Comparison of ENCODE assay signal across 37 cellular contexts in genomic region chr2:15722980-15723379, GRCh38.
"Had no signal": no experiment of that assay in that cellular context is flagged by ENCODE, and none has a peak within 500 bp of the region (broad histone marks: within the 10 kb centered on the region; RNA-seq: fewer than 3 reads in every experiment).

No MANE protein-coding gene starts in this region.

- H3K27me3 ChIP-seq: adrenal gland, body of pancreas, brain microvascular endothelial cell had no signal

- H3K4me1 Mint-ChIP-seq: activated B cell treated with CpG ODN at 0.5 μM for 24 hours; activated CD4-positive, alpha-beta T cell treated with anti-CD3 and anti-CD28 coated beads, Interleukin-2, amount 10 ng/mL, durations not matched to agents 24 days and 14 days; activated naive CD8-positive, alpha-beta T cell treated with anti-CD3 and anti-CD28 coated beads for 36 hours; activated T-helper 17 cell treated with anti-CD3 and anti-CD28 coated beads, Interleukin-2, amount 50 U/mL, for 72 hours had no signal

- ATAC-seq: activated CD8-positive, alpha-beta T cell treated with anti-CD3 and anti-CD28 coated beads for 36 hours; activated naive CD4-positive, alpha-beta T cell treated with anti-CD3 and anti-CD28 coated beads, Interleukin-2, amount 50 U/mL, for 72 hours; activated T-cell treated with anti-CD3 and anti-CD28 coated beads, Interleukin-2, amount 50 U/mL, for 4 hours; activated T-cell treated with anti-CD3 and anti-CD28 coated beads, Interleukin-2, amount 50 U/mL, for 72 hours; activated T-helper 17 cell treated with anti-CD3 and anti-CD28 coated beads, Interleukin-2, amount 50 U/mL, for 72 hours; body of pancreas had no signal

- H3K27ac Mint-ChIP-seq: activated B cell treated with CpG ODN at 0.5 μM for 24 hours; activated CD4-positive, alpha-beta memory T cell treated with anti-CD3 and anti-CD28 coated beads for 36 hours; activated CD4-positive, alpha-beta T cell treated with anti-CD3 and anti-CD28 coated beads, Interleukin-2, amount 10 ng/mL, durations not matched to agents 24 days and 14 days; activated CD8-positive, alpha-beta T cell treated with anti-CD3 and anti-CD28 coated beads for 36 hours; activated naive CD4-positive, alpha-beta T cell treated with anti-CD3 and anti-CD28 coated beads for 36 hours; activated naive CD4-positive, alpha-beta T cell treated with anti-CD3 and anti-CD28 coated beads, Interleukin-2, amount 50 U/mL, for 72 hours; activated naive CD8-positive, alpha-beta T cell treated with anti-CD3 and anti-CD28 coated beads for 36 hours; activated T-cell treated with anti-CD3 and anti-CD28 coated beads, Interleukin-2, amount 50 U/mL, for 72 hours; activated T-helper 1 cell treated with anti-CD3 and anti-CD28 coated beads, Interleukin-12 subunit alpha, Interleukin-12 subunit beta, Interleukin-2, Interleukin-4 antibody, amounts not matched to agents 30 ng/mL and 10 ng/mL and 1 ng/mL, durations not matched to agents 14 hours and 24 hours and 36 hours; activated T-helper 17 cell treated with anti-CD3 and anti-CD28 coated beads, Interleukin-2, amount 50 U/mL, for 72 hours; T-helper 1 cell treated with Interleukin-12 subunit alpha and Interleukin-12 subunit beta and Interleukin-4 antibody, amounts not matched to agents 30 μg/mL and 1 μg/mL, for 36 hours; T-helper 2 cell treated with Interferon-gamma antibody and Interleukin-4, amounts not matched to agents 5 μg/mL and 100 μg/mL, for 36 hours had no signal

- H3K9me3 ChIP-seq: adrenal gland, body of pancreas, breast epithelium had no signal

- H3K4me3 Mint-ChIP-seq: activated B cell treated with CpG ODN at 0.5 μM for 24 hours; activated CD4-positive, alpha-beta memory T cell treated with anti-CD3 and anti-CD28 coated beads for 36 hours; activated CD4-positive, alpha-beta T cell treated with anti-CD3 and anti-CD28 coated beads, Interleukin-2, amount 10 ng/mL, durations not matched to agents 24 days and 14 days; activated CD8-positive, alpha-beta T cell treated with anti-CD3 and anti-CD28 coated beads for 36 hours; activated naive CD4-positive, alpha-beta T cell treated with anti-CD3 and anti-CD28 coated beads for 36 hours; activated naive CD8-positive, alpha-beta T cell treated with anti-CD3 and anti-CD28 coated beads for 36 hours; activated T-cell treated with anti-CD3 and anti-CD28 coated beads, Interleukin-2, amount 50 U/mL, for 4 hours; activated T-cell treated with anti-CD3 and anti-CD28 coated beads, Interleukin-2, amount 50 U/mL, for 72 hours; activated T-helper 1 cell treated with anti-CD3 and anti-CD28 coated beads, Interleukin-12 subunit alpha, Interleukin-12 subunit beta, Interleukin-2, Interleukin-4 antibody, amounts not matched to agents 30 ng/mL and 10 ng/mL and 1 ng/mL, durations not matched to agents 14 hours and 24 hours and 36 hours; activated T-helper 17 cell treated with anti-CD3 and anti-CD28 coated beads, Interleukin-2, amount 50 U/mL, for 72 hours; T-helper 1 cell treated with Interleukin-12 subunit alpha and Interleukin-12 subunit beta and Interleukin-4 antibody, amounts not matched to agents 30 μg/mL and 1 μg/mL, for 36 hours; T-helper 2 cell treated with Interferon-gamma antibody and Interleukin-4, amounts not matched to agents 5 μg/mL and 100 μg/mL, for 36 hours had no signal

- H3K36me3 ChIP-seq: adrenal gland, brain microvascular endothelial cell, breast epithelium had no signal

- H3K9me3 Mint-ChIP-seq: activated B cell treated with CpG ODN at 0.5 μM for 24 hours; activated CD4-positive, alpha-beta memory T cell treated with anti-CD3 and anti-CD28 coated beads for 36 hours; activated CD4-positive, alpha-beta T cell treated with anti-CD3 and anti-CD28 coated beads, Interleukin-2, amount 10 ng/mL, durations not matched to agents 24 days and 14 days; activated CD8-positive, alpha-beta T cell treated with anti-CD3 and anti-CD28 coated beads for 36 hours; activated naive CD4-positive, alpha-beta T cell treated with anti-CD3 and anti-CD28 coated beads for 36 hours; activated naive CD4-positive, alpha-beta T cell treated with anti-CD3 and anti-CD28 coated beads, Interleukin-2, amount 50 U/mL, for 72 hours; activated naive CD8-positive, alpha-beta T cell treated with anti-CD3 and anti-CD28 coated beads for 36 hours; activated T-cell treated with anti-CD3 and anti-CD28 coated beads, Interleukin-2, amount 50 U/mL, for 4 hours; activated T-cell treated with anti-CD3 and anti-CD28 coated beads, Interleukin-2, amount 50 U/mL, for 72 hours; activated T-helper 1 cell treated with anti-CD3 and anti-CD28 coated beads, Interleukin-12 subunit alpha, Interleukin-12 subunit beta, Interleukin-2, Interleukin-4 antibody, amounts not matched to agents 30 ng/mL and 10 ng/mL and 1 ng/mL, durations not matched to agents 14 hours and 24 hours and 36 hours; activated T-helper 17 cell treated with anti-CD3 and anti-CD28 coated beads, Interleukin-2, amount 50 U/mL, for 72 hours; T-helper 1 cell treated with Interleukin-12 subunit alpha and Interleukin-12 subunit beta and Interleukin-4 antibody, amounts not matched to agents 30 μg/mL and 1 μg/mL, for 36 hours; T-helper 2 cell treated with Interferon-gamma antibody and Interleukin-4, amounts not matched to agents 5 μg/mL and 100 μg/mL, for 36 hours had no signal

- FAIRE-seq: astrocyte, TTC549 had no signal

- H3K27me3 Mint-ChIP-seq: activated CD4-positive, alpha-beta T cell treated with anti-CD3 and anti-CD28 coated beads, Interleukin-2, amount 10 ng/mL, durations not matched to agents 24 days and 14 days; activated CD8-positive, alpha-beta T cell treated with anti-CD3 and anti-CD28 coated beads for 36 hours; activated naive CD8-positive, alpha-beta T cell treated with anti-CD3 and anti-CD28 coated beads for 36 hours had no signal

- DNase-seq: activated B cell treated with CpG ODN at 0.5 μM for 24 hours; activated CD4-positive, alpha-beta memory T cell treated with anti-CD3 and anti-CD28 coated beads for 36 hours; activated CD4-positive, alpha-beta T cell treated with anti-CD3 and anti-CD28 coated beads for 4 hours; activated CD4-positive, alpha-beta T cell treated with anti-CD3 and anti-CD28 coated beads, Interleukin-2, amount 10 ng/mL, durations not matched to agents 24 days and 14 days; activated CD4-positive, alpha-beta T cell treated with anti-CD3 and anti-CD28 coated beads, Interleukin-2, amount 50 U/mL, for 1 hour; activated CD4-positive, alpha-beta T cell treated with anti-CD3 and anti-CD28 coated beads, Interleukin-2, amount 50 U/mL, for 4 hours; activated CD4-positive, CD25-positive, alpha-beta regulatory T cell treated with anti-CD3 and anti-CD28 coated beads, Interleukin-2, amount 50 U/mL, for 72 hours; activated CD8-positive, alpha-beta memory T cell treated with anti-CD3 and anti-CD28 coated beads, Interleukin-2, amount 50 U/mL, for 4 hours; activated CD8-positive, alpha-beta T cell treated with anti-CD3 and anti-CD28 coated beads for 36 hours; activated effector memory CD4-positive, alpha-beta T cell treated with anti-CD3 and anti-CD28 coated beads, Interleukin-2, amount 50 U/mL, for 16 hours; activated gamma-delta T cell treated with Interleukin-2 at 50 U/mL for 16 hours; activated naive CD4-positive, alpha-beta T cell; activated naive CD4-positive, alpha-beta T cell treated with anti-CD3 and anti-CD28 coated beads for 36 hours; activated naive CD4-positive, alpha-beta T cell treated with anti-CD3 and anti-CD28 coated beads, Interleukin-2, amount 50 U/mL, for 16 hours; activated naive CD8-positive, alpha-beta T cell treated with anti-CD3 and anti-CD28 coated beads for 36 hours; activated T-cell treated with anti-CD3 and anti-CD28 coated beads for 4 hours; activated T-cell treated with anti-CD3 and anti-CD28 coated beads, Interleukin-2, amount 50 U/mL, for 1 hour; activated T-cell treated with anti-CD3 and anti-CD28 coated beads, Interleukin-2, amount 50 U/mL, for 4 hours; activated T-cell treated with anti-CD3 and anti-CD28 coated beads, Interleukin-2, amount 50 U/mL, for 72 hours; amniotic stem cell; aorta; body of pancreas; brain microvascular endothelial cell; central memory CD4-positive, alpha-beta T cell; T-helper 1 cell; T-helper 2 cell; T-helper 9 cell had no signal

- H3K4me3 ChIP-seq: adrenal gland, body of pancreas, breast epithelium had no signal

- H3K27ac ChIP-seq: adrenal gland, body of pancreas, brain microvascular endothelial cell, breast epithelium, VCaP had no signal

- H3K36me3 Mint-ChIP-seq: activated CD4-positive, alpha-beta memory T cell treated with anti-CD3 and anti-CD28 coated beads for 36 hours; activated naive CD4-positive, alpha-beta T cell treated with anti-CD3 and anti-CD28 coated beads, Interleukin-2, amount 50 U/mL, for 72 hours; activated naive CD8-positive, alpha-beta T cell treated with anti-CD3 and anti-CD28 coated beads for 36 hours had no signal

- H3K4me1 ChIP-seq: adrenal gland, body of pancreas, breast epithelium had no signal
